14 cellular contexts compared by ENCODE assay signal in genomic region chr9:90460220-90460619, GRCh38.
"Had no signal": no experiment of that assay in that cellular context is flagged by ENCODE, and none has a peak within 500 bp of the region (broad histone marks: within the 10 kb centered on the region; RNA-seq: fewer than 3 reads in every experiment).

No MANE protein-coding gene starts in this region.

- H3K27me3 ChIP-seq: brain microvascular endothelial cell had no signal

- ATAC-seq: left lobe of liver had no signal

- DNase-seq: activated B cell treated with CpG ODN at 0.5 μM for 24 hours; activated CD4-positive, alpha-beta T cell treated with anti-CD3 and anti-CD28 coated beads, Interleukin-2, amount 10 ng/mL, durations not matched to agents 7 days and 5 days; activated T-cell treated with anti-CD3 and anti-CD28 coated beads for 4 hours; amygdala; brain microvascular endothelial cell; cerebellar nuclear complex; dermis blood vessel endothelial cell; erythroblast; stimulated activated CD4-positive, alpha-beta T cell treated with anti-CD3 and anti-CD28 coated beads, Interleukin-15, amount 100 ng/mL, for 24 hours; stimulated activated CD4-positive, alpha-beta T cell treated with anti-CD3 and anti-CD28 coated beads, Interleukin-4, amount 100 ng/mL, for 24 hours had no signal

- H3K4me1 Mint-ChIP-seq: activated B cell treated with CpG ODN at 0.5 μM for 24 hours; activated CD4-positive, alpha-beta T cell treated with anti-CD3 and anti-CD28 coated beads, Interleukin-2, amount 10 ng/mL, durations not matched to agents 7 days and 5 days had no signal

- H3K27ac Mint-ChIP-seq: activated B cell treated with CpG ODN at 0.5 μM for 24 hours; activated CD4-positive, alpha-beta T cell treated with anti-CD3 and anti-CD28 coated beads, Interleukin-2, amount 10 ng/mL, durations not matched to agents 7 days and 5 days; activated naive CD8-positive, alpha-beta T cell; stimulated activated naive CD8-positive, alpha-beta T cell treated with anti-CD3 and anti-CD28 coated beads, Interleukin-15, Interleukin-2, amounts not matched to agents 100 ng/mL and 50 ng/mL, for 24 hours; T-helper 1 cell treated with Interleukin-12 subunit alpha and Interleukin-12 subunit beta and Interleukin-4 antibody, amounts not matched to agents 30 μg/mL and 1 μg/mL, for 36 hours had no signal

- H3K27ac ChIP-seq: brain microvascular endothelial cell had no signal

- H3K4me3 Mint-ChIP-seq: activated B cell treated with CpG ODN at 0.5 μM for 24 hours; activated CD4-positive, alpha-beta T cell treated with anti-CD3 and anti-CD28 coated beads, Interleukin-2, amount 10 ng/mL, durations not matched to agents 7 days and 5 days; activated naive CD8-positive, alpha-beta T cell; stimulated activated naive CD8-positive, alpha-beta T cell treated with anti-CD3 and anti-CD28 coated beads, Interleukin-15, Interleukin-2, amounts not matched to agents 100 ng/mL and 50 ng/mL, for 24 hours; T-helper 1 cell treated with Interleukin-12 subunit alpha and Interleukin-12 subunit beta and Interleukin-4 antibody, amounts not matched to agents 30 μg/mL and 1 μg/mL, for 36 hours had no signal

- H3K36me3 Mint-ChIP-seq: activated naive CD8-positive, alpha-beta T cell had no signal

- H3K36me3 ChIP-seq: brain microvascular endothelial cell had no signal

- H3K9me3 Mint-ChIP-seq: activated B cell treated with CpG ODN at 0.5 μM for 24 hours; activated CD4-positive, alpha-beta T cell treated with anti-CD3 and anti-CD28 coated beads, Interleukin-2, amount 10 ng/mL, durations not matched to agents 7 days and 5 days; T-helper 1 cell treated with Interleukin-12 subunit alpha and Interleukin-12 subunit beta and Interleukin-4 antibody, amounts not matched to agents 30 μg/mL and 1 μg/mL, for 36 hours had no signal
